In genomic region chr11:12778506-12778905, GRCh38 we compare ENCODE assay signal across 21 cellular contexts.
DNase-seq lines count a peak whose midpoint lies in the region; ATAC-seq and TF ChIP-seq lines count a peak whose summit lies in the region.
"Had no signal": no experiment of that assay in that cellular context is flagged by ENCODE, and none has a peak within 500 bp of the region (broad histone marks: within the 10 kb centered on the region; RNA-seq: fewer than 3 reads in every experiment).

No MANE protein-coding gene starts in this region.

- H3K27me3 Mint-ChIP-seq in GM23338 (ENCODE audit: insufficient read depth, low read depth, poor library complexity) (peaks cover 2% of the 10 kb centered on the region), nephron (ENCODE audit: low read depth) (no peaks in the 10 kb centered on the region)

- peaks cover 97% of the 10 kb centered on the region for H3K79me2 ChIP-seq in GM23338 (replicated peaks; ENCODE audit: insufficient read depth)

- no peaks in the 10 kb centered on the region for H3K9me3 ChIP-seq in esophagus muscularis mucosa
- no peaks in the 10 kb centered on the region for H3K9me3 ChIP-seq in thyroid gland
- H3K9me3 ChIP-seq: heart left ventricle, mucosa of descending colon, neutrophil had no signal

- H3K4me1 Mint-ChIP-seq in GM23338 (peaks cover 33% of the 10 kb centered on the region), nephron (peaks cover 57% of the 10 kb centered on the region)
- H3K4me1 Mint-ChIP-seq: CD4-positive, alpha-beta memory T cell; T-cell had no signal

- no peak overlapping the region for H3K4me3 Mint-ChIP-seq in GM23338
- no peak overlapping the region for H3K4me3 Mint-ChIP-seq in nephron
- H3K4me3 Mint-ChIP-seq: CD4-positive, alpha-beta memory T cell; T-cell had no signal

- TF ChIP-seq CTCF in GM23338 (conservative IDR thresholded peaks at IDR 0.05; ENCODE audit: low read depth in 2 of 2), result no peak
- TF ChIP-seq CTCF in esophagus muscularis mucosa (IDR thresholded peaks at IDR 0.05), result no peak
- no peak for TF ChIP-seq CTCF in nephron (IDR thresholded peaks at IDR 0.05; ENCODE audit: unreplicated experiment in 3 of 3)
- no peak for TF ChIP-seq CTCF in thyroid gland (IDR thresholded peaks at IDR 0.05)

- H3K27ac ChIP-seq in GM23338 (ENCODE audit: low read depth), result no peak overlapping the region
- peak overlapping the region; percentile 5 to 54 (median 36) for H3K27ac ChIP-seq in esophagus muscularis mucosa (replicated peaks in 1 of 4)
- H3K27ac ChIP-seq in thyroid gland, result peak overlapping the region in 2 of 3 donors; percentile 2 to 7
- H3K27ac ChIP-seq: neutrophil, PC-9 had no signal

- H3K27ac Mint-ChIP-seq in GM23338 (peak overlapping the region; percentile 4; the same call in 1 of the 2 replicates), nephron (peak overlapping the region in 2 of 3 experiments; percentile 47 to 53)
- H3K27ac Mint-ChIP-seq: CD4-positive, alpha-beta memory T cell; T-cell had no signal

- DNase-seq in GM23338 (ENCODE audit: low spot score) (no peak), esophagus muscularis mucosa (ENCODE audit: extremely low spot score) (no peak), thyroid gland (no peak), T-helper 9 cell (no peak)
- DNase-seq: activated CD4-positive, alpha-beta T cell treated with anti-CD3 and anti-CD28 coated beads for 4 hours; activated naive CD4-positive, alpha-beta T cell treated with Interleukin-2 at 50 U/mL for 16 hours; activated T-cell treated with anti-CD3 and anti-CD28 coated beads, Interleukin-2, amount 50 U/mL, for 48 hours; amniotic stem cell; CD4-positive, alpha-beta memory T cell; cortex of kidney; GF-D8; heart left ventricle; mucosa of descending colon; PC-9; SHP77 treated with DMSO at 0.1 percent for 48 hours; T-cell had no signal

- H3F3A ChIP-seq in GM23338 (replicated peaks; ENCODE audit: low read depth), result no peaks in the 10 kb centered on the region

- H3K27me3 ChIP-seq in GM23338 (ENCODE audit: insufficient read depth), result no peaks in the 10 kb centered on the region
- H3K27me3 ChIP-seq in esophagus muscularis mucosa, result no peaks in the 10 kb centered on the region
- H3K27me3 ChIP-seq in thyroid gland, result no peaks in the 10 kb centered on the region
- H3K27me3 ChIP-seq: heart left ventricle, neutrophil had no signal

- H3K36me3 ChIP-seq in GM23338 (ENCODE audit: insufficient read depth) (no peaks in the 10 kb centered on the region), esophagus muscularis mucosa (no peaks in the 10 kb centered on the region), thyroid gland (no peaks in the 10 kb centered on the region)
- H3K36me3 ChIP-seq: neutrophil had no signal

- H3K36me3 Mint-ChIP-seq in GM23338 (ENCODE audit: low read depth), result peaks cover 10% of the 10 kb centered on the region; the same call in 2 of the 3 replicates
- peaks cover 37% of the 10 kb centered on the region for H3K36me3 Mint-ChIP-seq in nephron (ENCODE audit: low read depth)
- H3K36me3 Mint-ChIP-seq: CD4-positive, alpha-beta memory T cell; T-cell had no signal

- TF ChIP-seq POLR2A in esophagus muscularis mucosa (IDR thresholded peaks at IDR 0.05; ENCODE audit: low read depth), result no peak
- no peak for TF ChIP-seq POLR2A in thyroid gland (IDR thresholded peaks at IDR 0.05)

- intact Hi-C loops in esophagus muscularis mucosa (cut with DNase I) (no loop called here), thyroid gland (cut with DNase I) (no loop called here)

- no peak overlapping the region for H3K4me3 ChIP-seq in GM23338
- no peak overlapping the region for H3K4me3 ChIP-seq in esophagus muscularis mucosa
- no peak overlapping the region for H3K4me3 ChIP-seq in thyroid gland (replicated peaks in 1 of 3)
- H3K4me3 ChIP-seq: heart left ventricle, mucosa of descending colon, PC-9 had no signal

- H2AFZ ChIP-seq in GM23338, result no peak overlapping the region
- H2AFZ ChIP-seq: PC-9 had no signal

- H3K4me2 ChIP-seq in GM23338, result no peak overlapping the region
- H3K4me2 ChIP-seq: PC-9 had no signal

- peaks cover 3% of the 10 kb centered on the region for H4K20me1 ChIP-seq in GM23338 (replicated peaks; ENCODE audit: insufficient read depth)

- H3K9me2 ChIP-seq in GM23338 (ENCODE audit: insufficient read depth), result no peaks in the 10 kb centered on the region

- no peaks in the 10 kb centered on the region; the same call in 2 of the 3 replicates for H3K9me3 Mint-ChIP-seq in GM23338
- peaks cover 6% of the 10 kb centered on the region for H3K9me3 Mint-ChIP-seq in nephron
- H3K9me3 Mint-ChIP-seq: CD4-positive, alpha-beta memory T cell; T-cell had no signal

- H3K4me1 ChIP-seq in GM23338 (ENCODE audit: insufficient read depth), result peaks cover 31% of the 10 kb centered on the region
- H3K4me1 ChIP-seq in esophagus muscularis mucosa, result peaks cover 18 to 42% (median 28%) of the 10 kb centered on the region in 4 donors
- peaks cover 11 to 14% of the 10 kb centered on the region in 2 donors for H3K4me1 ChIP-seq in thyroid gland

- no peak for ATAC-seq in GM23338
- no peak for ATAC-seq in GM19035 (IDR thresholded peaks at IDR 0.05; ENCODE audit: unreplicated experiment)
- no peak for ATAC-seq in HG02763 (IDR thresholded peaks at IDR 0.05; ENCODE audit: unreplicated experiment)
- no peak for ATAC-seq in HG03342 (IDR thresholded peaks at IDR 0.05; ENCODE audit: unreplicated experiment)
- ATAC-seq: heart left ventricle, mucosa of descending colon, T-cell had no signal

- no peak for TF ChIP-seq EP300 in esophagus muscularis mucosa (IDR thresholded peaks at IDR 0.05)

TF ChIP-seq in GM23338, 12 proteins besides CTCF, POLR2A, EP300 and RAD21 (continues in another document):
- no peak for TF ChIP-seq EZH2 (IDR thresholded peaks at IDR 0.05; ENCODE audit: low read depth, unreplicated experiment)
- no peak for TF ChIP-seq ZNF462 (CRISPR knock-in tag; IDR thresholded peaks at IDR 0.05)
- no peak for TF ChIP-seq ZNF114 (CRISPR knock-in tag; IDR thresholded peaks at IDR 0.05)
- no peak for TF ChIP-seq NANOG (IDR thresholded peaks at IDR 0.05; ENCODE audit: borderline replicate concordance)
